9 cellular contexts compared by ENCODE assay signal in the genomic region with DNA sequence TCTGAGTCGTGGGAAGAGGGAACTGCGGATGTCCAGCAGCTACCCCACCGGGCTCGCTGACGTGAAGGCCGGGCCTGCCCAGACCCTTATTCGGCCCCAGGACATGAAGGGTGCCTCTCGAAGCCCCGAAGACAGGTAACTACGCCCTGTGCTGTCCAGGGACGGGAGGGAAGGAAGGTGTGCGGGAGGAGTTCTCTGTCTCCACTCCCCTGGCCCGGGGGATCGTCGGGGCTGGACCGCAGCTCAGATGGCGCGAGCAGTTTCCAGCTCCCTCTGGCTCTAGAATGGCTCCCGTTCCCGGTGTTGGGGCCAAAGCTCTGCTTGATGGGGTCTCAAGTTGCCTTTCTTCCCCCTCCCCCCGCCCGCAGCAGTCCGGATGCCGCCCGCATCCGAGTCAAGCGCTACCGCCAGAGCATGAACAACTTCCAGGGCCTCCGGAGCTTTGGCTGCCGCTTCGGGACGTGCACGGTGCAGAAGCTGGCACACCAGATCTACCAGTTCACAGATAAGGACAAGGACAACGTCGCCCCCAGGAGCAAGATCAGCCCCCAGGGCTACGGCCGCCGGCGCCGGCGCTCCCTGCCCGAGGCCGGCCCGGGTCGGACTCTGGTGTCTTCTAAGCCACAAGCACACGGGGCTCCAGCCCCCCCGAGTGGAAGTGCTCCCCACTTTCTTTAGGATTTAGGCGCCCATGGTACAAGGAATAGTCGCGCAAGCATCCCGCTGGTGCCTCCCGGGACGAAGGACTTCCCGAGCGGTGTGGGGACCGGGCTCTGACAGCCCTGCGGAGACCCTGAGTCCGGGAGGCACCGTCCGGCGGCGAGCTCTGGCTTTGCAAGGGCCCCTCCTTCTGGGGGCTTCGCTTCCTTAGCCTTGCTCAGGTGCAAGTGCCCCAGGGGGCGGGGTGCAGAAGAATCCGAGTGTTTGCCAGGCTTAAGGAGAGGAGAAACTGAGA. TPM values are rescaled to one million over a fixed set of nuclear protein-coding genes. Genes with fewer than 3 reads are reported as not detected.
DNase-seq lines count a peak whose midpoint lies in the region; ATAC-seq and TF ChIP-seq lines count a peak whose summit lies in the region.
"Had no signal": no experiment of that assay in that cellular context is flagged by ENCODE, and none has a peak within 500 bp of the region (broad histone marks: within the 10 kb centered on the region; RNA-seq: fewer than 3 reads in every experiment).

No MANE protein-coding gene starts in this region.

- H3K79me2 ChIP-seq in mammary epithelial cell (ENCODE audit: insufficient read depth, low read length) = peaks cover 40% of the 10 kb centered on the region

- intact Hi-C loops in mammary epithelial cell (cut with micrococcal nuclease) (loop anchor here (1.0 to 2.0 kb wide), 2 partner anchors 183 to 693 kb away; no protein-coding TSS in a partner anchor), right lobe of liver (cut with DNase I) (no loop called here)

- TF ChIP-seq POLR2A in right lobe of liver (IDR thresholded peaks at IDR 0.05) = no peak

- CTCF ChIA-PET in mammary epithelial cell (lab: Charles Lee; ENCODE audit: low non-redundant PET) = no interaction called here

- ATAC-seq in right lobe of liver (no peak), thoracic aorta (ENCODE audit: insufficient number of reproducible peaks, low FRiP score, low read depth) (no peak)

- TF ChIP-seq CTCF in mammary epithelial cell (conservative IDR thresholded peaks at IDR 0.05 in 1 of 2, IDR thresholded peaks at IDR 0.05 in 1 of 2; ENCODE audit: extremely low read depth in 1 of 2, insufficient read depth in 1 of 2, low read depth in 1 of 2, low read length in 2 of 2) (peak in 1 of 2 donors; percentile 1), right lobe of liver (IDR thresholded peaks at IDR 0.05) (no peak), thoracic aorta (IDR thresholded peaks at IDR 0.05) (no peak)

- H3K9me3 ChIP-seq in mammary epithelial cell (replicated peaks; ENCODE audit: insufficient read depth, low read length) (no peaks in the 10 kb centered on the region), right lobe of liver (no peaks in the 10 kb centered on the region), thoracic aorta (no peaks in the 10 kb centered on the region)
- H3K9me3 ChIP-seq: SJSA1 had no signal

- DNase-seq in Daoy (ENCODE audit: low read depth) (peak; percentile 54), NCI-H1105 (lab: John Stamatoyannopoulos, UW) (peak; percentile 15), mammary epithelial cell (peak; percentile 46), right lobe of liver (peak; percentile 51 to 64 (median 54)), thoracic aorta (ENCODE audit: low spot score) (no peak), OCI-M2 (lab: John Stamatoyannopoulos, UW; ENCODE audit: unreplicated experiment) (no peak), GM19240 (ENCODE audit: insufficient read length, low spot score) (no peak), middle frontal gyrus (ENCODE audit: extremely low spot score, low spot score) (no peak)

- peak overlapping the region; percentile 91 for H3K9ac ChIP-seq in mammary epithelial cell (ENCODE audit: insufficient read depth, low read length)

- H3K4me3 ChIP-seq in mammary epithelial cell (replicated peaks in 1 of 3; ENCODE audit: insufficient read depth in 1 of 3, low read depth in 2 of 3, low read length in 3 of 3) (peak overlapping the region; percentile 62 to 80 (median 72)), right lobe of liver (peak overlapping the region; percentile 66 to 73 (median 72)), thoracic aorta (peak overlapping the region; percentile 90)

- BruUV-seq in mammary epithelial cell (replicated peaks; lab: Mats Ljungman, UMichigan) = no TSS peak

- no peaks in the 10 kb centered on the region for H4K20me1 ChIP-seq in mammary epithelial cell (ENCODE audit: insufficient read depth, low read length)

- H3K27ac ChIP-seq in mammary epithelial cell (ENCODE audit: insufficient read depth, low read depth, low read length) = peak overlapping the region; percentile 54
- peak overlapping the region; percentile 82 to 91 (median 88) for H3K27ac ChIP-seq in right lobe of liver
- peak overlapping the region in 1 of 2 donors; percentile 56 for H3K27ac ChIP-seq in thoracic aorta

- H3K4me2 ChIP-seq in mammary epithelial cell (ENCODE audit: insufficient read depth, low read depth, low read length) = peak overlapping the region; percentile 100

- WGBS in mammary epithelial cell (ENCODE audit: low coverage, missing lambda C conversion rate) = 1% methylated on average over 31 of the region's 65 CpGs
- 6% methylated on average over 11 of the region's 65 CpGs for WGBS in right lobe of liver (ENCODE audit: insufficient coverage, low coverage, low lambda C conversion rate, missing lambda C conversion rate)

- H3K36me3 ChIP-seq in mammary epithelial cell (ENCODE audit: insufficient read depth, low read length) (peaks cover 3% of the 10 kb centered on the region), right lobe of liver (no peaks in the 10 kb centered on the region), thoracic aorta (no peaks in the 10 kb centered on the region)

- peak overlapping the region; percentile 54 for H2AFZ ChIP-seq in mammary epithelial cell (ENCODE audit: low read depth, low read length)

- peaks cover 58% of the 10 kb centered on the region for H3K4me1 ChIP-seq in mammary epithelial cell (ENCODE audit: insufficient read depth, low read length)
- peaks cover 0 to 41% (median 14%) of the 10 kb centered on the region in 4 donors for H3K4me1 ChIP-seq in right lobe of liver
- H3K4me1 ChIP-seq in thoracic aorta (ENCODE audit: control insufficient read depth in 1 of 2, low read depth in 2 of 2) = peaks cover 12 to 65% of the 10 kb centered on the region in 2 donors

- dilution Hi-C loops in mammary epithelial cell (cut with HindIII; ENCODE audit: low sequenced_read_pairs) = no loop called here

- no peaks in the 10 kb centered on the region for H3K27me3 ChIP-seq in mammary epithelial cell (ENCODE audit: insufficient read depth, low read length)
- H3K27me3 ChIP-seq in right lobe of liver = no peaks in the 10 kb centered on the region
- H3K27me3 ChIP-seq in thoracic aorta (replicated peaks; ENCODE audit: insufficient read depth) = no peaks in the 10 kb centered on the region
- H3K27me3 ChIP-seq: SJSA1 had no signal

- in situ Hi-C loops in mammary epithelial cell (cut with MboI; ENCODE audit: low sequenced_read_pairs in 2 of 2) = loop anchor here (10.0 to 25.0 kb wide), 5 partner anchors 101 to 694 kb away; no protein-coding TSS in a partner anchor

RNA-seq across cellular contexts. Expression of gene ADM, which starts 1.4 kb away (rescaled TPM):
- total RNA-seq in Daoy (2014; rRNA removed; shearing (Covaris generic)) = 16.3 and 26.2 TPM in 2 replicates
- 100 to 1,000 TPM in 1 of 2 donors, 10 to 100 TPM in 1; 74.6 to 231 TPM for total RNA-seq in mammary epithelial cell
- 48.9 TPM for polyA plus RNA-seq in mammary epithelial cell
- polyA minus RNA-seq in mammary epithelial cell = 28.9 TPM
- 10 to 100 TPM in 5 of 6 experiments, 1 to 10 TPM in 1; 7.9 to 82.6 (median 21.6) TPM for total RNA-seq in right lobe of liver
- total RNA-seq in thoracic aorta = 100 to 1,000 TPM in 1 of 2 donors, 10 to 100 TPM in 1; 50.0 to 193 TPM

RNA-seq across cellular contexts. Expression of gene SBF2, which starts 12.2 kb away (rescaled TPM):
- 19.4 and 23.4 TPM in 2 replicates for total RNA-seq in Daoy (2014; rRNA removed; shearing (Covaris generic))
- total RNA-seq in mammary epithelial cell = 10 to 100 TPM; 32.0 to 32.7 TPM
- polyA plus RNA-seq in mammary epithelial cell = 19.1 TPM
- 61.2 TPM for polyA minus RNA-seq in mammary epithelial cell
- total RNA-seq in right lobe of liver = 10 to 100 TPM; 13.7 to 28.4 (median 21.3) TPM
- 10 to 100 TPM; 53.8 to 60.8 TPM for total RNA-seq in thoracic aorta

Comparison
In these comparisons a context has a peak if more than half of its experiments do, and no peak if none do; other contexts are left out.
1. DNase-seq: peak in Daoy (single experiment), NCI-H1105 (single experiment), mammary epithelial cell (single experiment) and right lobe of liver (3 of 3); none in thoracic aorta (single experiment), OCI-M2 (single experiment), GM19240 (single experiment) and middle frontal gyrus (single experiment).
2. Peak in every context shown above with its lines, with median percentiles within 50 percentile points of each other: H3K4me3 ChIP-seq.